1 cellular context compared by ENCODE assay signal in genomic region chr19:12400618-12401502, GRCh38.
TF ChIP-seq lines count a peak whose summit lies in the region.

TSS of gene ZNF799 (minus strand) at chr19:12401271. CDS start at chr19:12401070, 201 bp downstream.

TF ChIP-seq in HepG2, 621 proteins besides CTCF, POLR2A, EP300 and RAD21 (continued from another document and continues in another):
- TF ChIP-seq PRDM10 (CRISPR knock-in tag; IDR thresholded peaks at IDR 0.05; ENCODE audit: low read depth) (no peak), MEIS2 (CRISPR knock-in tag; IDR thresholded peaks at IDR 0.05) (peak; percentile 77), MZF1 (CRISPR knock-in tag; IDR thresholded peaks at IDR 0.05; ENCODE audit: borderline replicate concordance) (no peak), SALL2 (CRISPR knock-in tag; IDR thresholded peaks at IDR 0.05) (no peak), TBX2 (CRISPR knock-in tag; IDR thresholded peaks at IDR 0.05; ENCODE audit: borderline replicate concordance) (peak; percentile 30), ZNF776 (CRISPR knock-in tag; IDR thresholded peaks at IDR 0.05) (peak; percentile 54; the same call in 1 of the 2 replicates), JUNB (CRISPR knock-in tag; IDR thresholded peaks at IDR 0.05; ENCODE audit: borderline replicate concordance) (no peak), ZNF121 (CRISPR knock-in tag; IDR thresholded peaks at IDR 0.05) (no peak), ZNF460 (CRISPR knock-in tag; IDR thresholded peaks at IDR 0.05; ENCODE audit: borderline replicate concordance) (no peak), RBM22 (optimal IDR thresholded peaks at IDR 0.05; ENCODE audit: low read length) (no peak), E2F5 (CRISPR knock-in tag; conservative IDR thresholded peaks at IDR 0.05) (peak; percentile 43; the same call in 1 of the 2 replicates), ZNF589 (CRISPR knock-in tag; conservative IDR thresholded peaks at IDR 0.05) (peak; percentile 61; the same call in 1 of the 2 replicates), SMARCC2 (IDR thresholded peaks at IDR 0.05) (no peak), HMGA1 (CRISPR knock-in tag; conservative IDR thresholded peaks at IDR 0.05) (no peak), ZNF260 (CRISPR knock-in tag; IDR thresholded peaks at IDR 0.05; ENCODE audit: borderline replicate concordance, low read depth) (no peak), AHDC1 (CRISPR knock-in tag; IDR thresholded peaks at IDR 0.05; ENCODE audit: borderline replicate concordance) (0 out of 2 replicates have a peak, but pooled peaks have one; percentile 62), PLRG1 (conservative IDR thresholded peaks at IDR 0.05) (no peak), ZSCAN20 (CRISPR knock-in tag; IDR thresholded peaks at IDR 0.05; ENCODE audit: borderline replicate concordance) (no peak), GMEB1 (CRISPR knock-in tag; IDR thresholded peaks at IDR 0.05; ENCODE audit: borderline replicate concordance) (peak; percentile 38; the same call in 1 of the 2 replicates), ZNF850 (CRISPR knock-in tag; conservative IDR thresholded peaks at IDR 0.05) (no peak), IKZF5 (CRISPR knock-in tag; IDR thresholded peaks at IDR 0.05) (peak; percentile 25; the same call in 1 of the 2 replicates), CENPT (CRISPR knock-in tag; IDR thresholded peaks at IDR 0.05; ENCODE audit: low read depth) (no peak), PRDM4 (CRISPR knock-in tag; IDR thresholded peaks at IDR 0.05; ENCODE audit: borderline replicate concordance) (no peak), DRAP1 (CRISPR knock-in tag; IDR thresholded peaks at IDR 0.05) (peak; percentile 74; the same call in 1 of the 2 replicates), PRDM15 (CRISPR knock-in tag; IDR thresholded peaks at IDR 0.05) (no peak), FOSL2 (CRISPR knock-in tag; IDR thresholded peaks at IDR 0.05) (no peak; the same call in 1 of the 2 replicates), SNAPC2 (CRISPR knock-in tag; IDR thresholded peaks at IDR 0.05) (0 out of 2 replicates have a peak, but pooled peaks have one; percentile 16), ZNF703 (CRISPR knock-in tag; IDR thresholded peaks at IDR 0.05; ENCODE audit: borderline replicate concordance) (no peak; the same call in 1 of the 2 replicates), ZNF792 (CRISPR knock-in tag; IDR thresholded peaks at IDR 0.05) (no peak), ZNF800 (CRISPR knock-in tag; IDR thresholded peaks at IDR 0.05) (no peak), CCAR2 (optimal IDR thresholded peaks at IDR 0.05; ENCODE audit: low read depth, low read length) (no peak)
